ENCODE assay signal across 15 cellular contexts in the genomic region with DNA sequence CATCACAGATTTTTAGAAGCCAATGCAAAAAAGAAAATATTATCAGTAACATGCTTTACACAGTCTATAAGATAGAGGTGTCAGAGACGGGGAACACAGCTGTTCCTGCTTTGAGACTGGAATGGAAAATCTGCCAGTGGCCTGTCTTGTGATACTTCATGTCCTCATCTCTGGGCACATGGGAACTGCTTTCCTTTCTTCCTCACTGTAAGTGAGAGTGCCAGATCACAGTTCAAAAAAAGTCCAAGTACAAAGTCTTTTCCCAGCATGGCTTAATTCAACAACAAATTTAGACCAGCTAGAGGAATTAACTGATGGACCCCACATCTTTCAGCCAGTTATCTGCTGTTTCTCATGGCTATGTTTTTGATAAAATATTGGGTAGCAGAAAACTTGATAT.
DNase-seq lines count a peak whose midpoint lies in the region; ATAC-seq and TF ChIP-seq lines count a peak whose summit lies in the region.
"Had no signal": no experiment of that assay in that cellular context is flagged by ENCODE, and none has a peak within 500 bp of the region (broad histone marks: within the 10 kb centered on the region; RNA-seq: fewer than 3 reads in every experiment).

No MANE protein-coding gene starts in this region.

- in situ Hi-C loops in IMR-90 (cut with MboI; ENCODE audit: low sequenced_read_pairs) (no loop called here), SK-MEL-5 (cut with HindIII; ENCODE audit: low pct_unique_long_range_greater_than_20kb, low sequenced_read_pairs) (no loop called here)

- no peak overlapping the region for H3K9ac ChIP-seq in IMR-90 (ENCODE audit: low read depth, low read length)

- dilution Hi-C loops in IMR-90 (cut with HindIII; ENCODE audit: low sequenced_read_pairs, unreplicated experiment) = no loop called here

- H3K18ac ChIP-seq in IMR-90 (ENCODE audit: low read depth, low read length) = peak overlapping the region; percentile 82; the same call in 1 of the 2 replicates

- CTCF ChIA-PET in IMR-90 (lab: Yijun Ruan, JAX) = no interaction called here

- peak overlapping the region; percentile 31; the same call in 1 of the 2 replicates for H3K14ac ChIP-seq in IMR-90 (replicated peaks; ENCODE audit: low read depth, low read length)

- TF ChIP-seq RAD21 in IMR-90 (IDR thresholded peaks at IDR 0.05; ENCODE audit: low read length) = no peak

- H3K27me3 ChIP-seq in IMR-90 (ENCODE audit: control insufficient read depth, insufficient read depth, low read length) (no peaks in the 10 kb centered on the region), stomach (no peaks in the 10 kb centered on the region)

- no peak overlapping the region for H2AFZ ChIP-seq in IMR-90 (replicated peaks; ENCODE audit: low read length, poor library complexity)

- POLR2A ChIA-PET in IMR-90 (lab: Charles Lee; ENCODE audit: unreplicated experiment) = no interaction called here

- WGBS in IMR-90 (ENCODE audit: extremely low coverage in 2 of 2, insufficient read length in 1 of 2), 2 experiments = 83% methylated on average over 1 of the region's 1 CpG; no CpG with 5 or more reads in 1 of the 2 experiments
- WGBS in stomach, 5 donors = 40 to 86% (median 54%) methylated on average over 1 of the region's 1 CpG

- no peaks in the 10 kb centered on the region for H3K79me1 ChIP-seq in IMR-90 (ENCODE audit: low read depth in 1 of 2, low read length in 2 of 2)

- H2AK9ac ChIP-seq in IMR-90 (replicated peaks; ENCODE audit: low read depth, low read length, poor library complexity) = no peak overlapping the region

- H3K4me1 ChIP-seq in IMR-90 (ENCODE audit: control insufficient read depth, insufficient read depth, low read length) (peaks cover 2% of the 10 kb centered on the region; the same call in 1 of the 2 replicates), stomach (peaks cover 0 to 48% (median 20%) of the 10 kb centered on the region in 4 donors)

- H2AK5ac ChIP-seq in IMR-90 (ENCODE audit: low read depth, low read length) = peak overlapping the region; percentile 36

- H3K4me2 ChIP-seq in IMR-90 (ENCODE audit: low read depth, low read length) = no peak overlapping the region

- H3K9me1 ChIP-seq in IMR-90 (ENCODE audit: insufficient read depth, low read length) = no peaks in the 10 kb centered on the region

- no peak for TF ChIP-seq POLR2A in IMR-90 (IDR thresholded peaks at IDR 0.05; ENCODE audit: low read depth, low read length)
- TF ChIP-seq POLR2A in stomach (IDR thresholded peaks at IDR 0.05) = no peak

- no peak for TF ChIP-seq EP300 in stomach (IDR thresholded peaks at IDR 0.05)

- ATAC-seq in IMR-90 (ENCODE audit: low read depth) = no peak
- peak; percentile 71 for ATAC-seq in left lobe of liver

- TF ChIP-seq CTCF in IMR-90 (conservative IDR thresholded peaks at IDR 0.05; ENCODE audit: low read depth, low read length) (no peak), stomach (IDR thresholded peaks at IDR 0.05) (no peak)

- H3K36me3 ChIP-seq in IMR-90 (ENCODE audit: control insufficient read depth, insufficient read depth, low read length) = no peaks in the 10 kb centered on the region
- no peaks in the 10 kb centered on the region for H3K36me3 ChIP-seq in stomach

- BruUV-seq in IMR-90 (replicated peaks; lab: Mats Ljungman, UMichigan) = no TSS peak

- H3K56ac ChIP-seq in IMR-90 (ENCODE audit: extremely low read depth, insufficient read depth, low read length) = no peak overlapping the region

- H4K8ac ChIP-seq in IMR-90 (ENCODE audit: low read depth in 2 of 2, low read length in 2 of 2) = no peak overlapping the region

- 0 out of 2 replicates have a peak overlapping the region, but pooled peaks have one; percentile 45 for H2BK120ac ChIP-seq in IMR-90 (ENCODE audit: low read depth, low read length)

- H3K27ac ChIP-seq in IMR-90 (ENCODE audit: insufficient read depth, low read length) (no peak overlapping the region), stomach (peak overlapping the region in 4 of 5 donors; percentile 79 to 90 (median 84))
- H3K27ac ChIP-seq: RWPE1 had no signal

- H3K23ac ChIP-seq in IMR-90 (ENCODE audit: low read depth, low read length) = peak overlapping the region; percentile 41; the same call in 1 of the 2 replicates

- no peak overlapping the region for H2BK15ac ChIP-seq in IMR-90 (ENCODE audit: low read depth, low read length)

- intact Hi-C loops in IMR-90 (cut with micrococcal nuclease) (loop anchor here (10.0 kb wide), 1 partner anchor 1120 kb away; no protein-coding TSS in a partner anchor), stomach (cut with DNase I; ENCODE audit: low total_unique reads) (no loop called here)

- peak overlapping the region; percentile 64 for H2BK20ac ChIP-seq in IMR-90 (ENCODE audit: low read depth, low read length)

- DNase-seq in IMR-90 (no peak), SK-MEL-5 (ENCODE audit: low read depth, low spot score) (peak; percentile 12), left lobe of liver (ENCODE audit: low spot score) (no peak), stomach (no peak), iPS-NIHi7 (ENCODE audit: extremely low spot score) (no peak), DMS53 treated with DMSO at 0.1 percent for 48 hours (lab: John Stamatoyannopoulos, UW; ENCODE audit: unreplicated experiment) (no peak)
- DNase-seq in stimulated activated CD4-positive, alpha-beta T cell treated with anti-CD3 and anti-CD28 coated beads, Interleukin-2, amount 100 ng/mL, for 48 hours = no peak
- DNase-seq: Caco-2, H7, NCI-H1105 treated with DMSO at 0.1 percent for 48 hours, NCI-H187, NCI-H345, NCI-H526 treated with DMSO at 0.1 percent for 48 hours, OCI-M1 had no signal

- H3K4me3 ChIP-seq in IMR-90 (ENCODE audit: insufficient read depth, low read depth, low read length) (no peak overlapping the region), stomach (no peak overlapping the region)

- H4K91ac ChIP-seq in IMR-90 (ENCODE audit: insufficient read depth, low read depth, low read length) = peak overlapping the region; percentile 2; the same call in 1 of the 2 replicates

- H3K9me3 ChIP-seq in IMR-90 (ENCODE audit: control insufficient read depth, insufficient read depth, low read length) (peaks cover 5% of the 10 kb centered on the region; the same call in 1 of the 2 replicates), stomach (no peaks in the 10 kb centered on the region)
- H3K9me3 ChIP-seq: Caco-2 had no signal

- H4K5ac ChIP-seq in IMR-90 (ENCODE audit: low read depth, low read length) = no peak overlapping the region; the same call in 1 of the 2 replicates

- no peak overlapping the region for H3K4ac ChIP-seq in IMR-90 (ENCODE audit: low read depth, low read length)

- peak overlapping the region; percentile 10 for H2BK5ac ChIP-seq in IMR-90 (ENCODE audit: low read depth, low read length, poor library complexity, severe bottlenecking)

- no peaks in the 10 kb centered on the region for H4K20me1 ChIP-seq in IMR-90 (ENCODE audit: insufficient read depth, low read length)

TF ChIP-seq in IMR-90, 13 proteins besides CTCF, POLR2A, EP300 and RAD21:
- TF ChIP-seq MAFK (IDR thresholded peaks at IDR 0.05; ENCODE audit: low read depth, low read length) = no peak
- no peak for TF ChIP-seq CEBPB (IDR thresholded peaks at IDR 0.05; ENCODE audit: low read depth, low read length)
- TF ChIP-seq, protein P1, sequence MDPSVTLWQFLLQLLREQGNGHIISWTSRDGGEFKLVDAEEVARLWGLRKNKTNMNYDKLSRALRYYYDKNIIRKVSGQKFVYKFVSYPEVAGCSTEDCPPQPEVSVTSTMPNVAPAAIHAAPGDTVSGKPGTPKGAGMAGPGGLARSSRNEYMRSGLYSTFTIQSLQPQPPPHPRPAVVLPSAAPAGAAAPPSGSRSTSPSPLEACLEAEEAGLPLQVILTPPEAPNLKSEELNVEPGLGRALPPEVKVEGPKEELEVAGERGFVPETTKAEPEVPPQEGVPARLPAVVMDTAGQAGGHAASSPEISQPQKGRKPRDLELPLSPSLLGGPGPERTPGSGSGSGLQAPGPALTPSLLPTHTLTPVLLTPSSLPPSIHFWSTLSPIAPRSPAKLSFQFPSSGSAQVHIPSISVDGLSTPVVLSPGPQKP (IDR thresholded peaks at IDR 0.05; ENCODE audit: borderline replicate concordance, low read depth, low read length) = no peak
- no peak for TF ChIP-seq SMC3 (IDR thresholded peaks at IDR 0.05; ENCODE audit: low read depth, low read length)
- no peak for TF ChIP-seq CHD1 (IDR thresholded peaks at IDR 0.05; ENCODE audit: low read depth, low read length)
- TF ChIP-seq, protein P2, sequence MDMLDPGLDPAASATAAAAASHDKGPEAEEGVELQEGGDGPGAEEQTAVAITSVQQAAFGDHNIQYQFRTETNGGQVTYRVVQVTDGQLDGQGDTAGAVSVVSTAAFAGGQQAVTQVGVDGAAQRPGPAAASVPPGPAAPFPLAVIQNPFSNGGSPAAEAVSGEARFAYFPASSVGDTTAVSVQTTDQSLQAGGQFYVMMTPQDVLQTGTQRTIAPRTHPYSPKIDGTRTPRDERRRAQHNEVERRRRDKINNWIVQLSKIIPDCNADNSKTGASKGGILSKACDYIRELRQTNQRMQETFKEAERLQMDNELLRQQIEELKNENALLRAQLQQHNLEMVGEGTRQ (IDR thresholded peaks at IDR 0.05; ENCODE audit: low read depth, low read length) = no peak
